In genomic region chr5:143403607-143404415, GRCh38 we compare ENCODE assay signal across 1 cellular context.
TF ChIP-seq lines count a peak whose summit lies in the region.

Gene NR3C1 (minus strand): TSS chr5:143403686. CDS start chr5:143400839, 2,847 bp downstream.

TF ChIP-seq in HepG2, 621 proteins besides CTCF, POLR2A, EP300 and RAD21 (continued from another document and continues in another):
- no peak for TF ChIP-seq ZNF275 (CRISPR knock-in tag; IDR thresholded peaks at IDR 0.05; ENCODE audit: borderline replicate concordance)
- no peak for TF ChIP-seq SMARCE1 (IDR thresholded peaks at IDR 0.05; ENCODE audit: borderline replicate concordance)
- no peak for TF ChIP-seq MZF1 (CRISPR knock-in tag; IDR thresholded peaks at IDR 0.05; ENCODE audit: borderline replicate concordance)
- TF ChIP-seq FIP1L1 (IDR thresholded peaks at IDR 0.05; ENCODE audit: borderline replicate concordance, insufficient read depth, low read depth, low read length), result no peak
- TF ChIP-seq GLI4 (CRISPR knock-in tag; IDR thresholded peaks at IDR 0.05; ENCODE audit: borderline replicate concordance), result no peak
- no peak; the same call in 1 of the 2 replicates for TF ChIP-seq ZFX (CRISPR knock-in tag; IDR thresholded peaks at IDR 0.05; ENCODE audit: low read depth)
- no peak for TF ChIP-seq HNF4G (IDR thresholded peaks at IDR 0.05; ENCODE audit: borderline replicate concordance, low read depth, low read length)
- no peak for TF ChIP-seq HNF4G (CRISPR knock-in tag; IDR thresholded peaks at IDR 0.05; ENCODE audit: borderline replicate concordance, low read depth)
- TF ChIP-seq MIER3 (CRISPR knock-in tag; IDR thresholded peaks at IDR 0.05; ENCODE audit: borderline replicate concordance), result no peak
- no peak for TF ChIP-seq ZNF33B (CRISPR knock-in tag; IDR thresholded peaks at IDR 0.05)
- TF ChIP-seq ZNF138 (CRISPR knock-in tag; IDR thresholded peaks at IDR 0.05; ENCODE audit: low read depth), result no peak
- no peak for TF ChIP-seq TGIF2 (CRISPR knock-in tag; IDR thresholded peaks at IDR 0.05)
- TF ChIP-seq RFX1 (IDR thresholded peaks at IDR 0.05), result no peak
- TF ChIP-seq ZNF652 (CRISPR knock-in tag; IDR thresholded peaks at IDR 0.05; ENCODE audit: borderline replicate concordance, low read depth), result no peak
- TF ChIP-seq MLX (CRISPR knock-in tag; IDR thresholded peaks at IDR 0.05), result no peak
- no peak for TF ChIP-seq ZUFSP (CRISPR knock-in tag; IDR thresholded peaks at IDR 0.05; ENCODE audit: borderline replicate concordance)
- TF ChIP-seq ZNF780A (CRISPR knock-in tag; IDR thresholded peaks at IDR 0.05), result no peak
- no peak for TF ChIP-seq CEBPZ (IDR thresholded peaks at IDR 0.05; ENCODE audit: low read length)
- no peak for TF ChIP-seq ZNF670 (CRISPR knock-in tag; IDR thresholded peaks at IDR 0.05; ENCODE audit: borderline replicate concordance)
- no peak for TF ChIP-seq PPARG (CRISPR knock-in tag; conservative IDR thresholded peaks at IDR 0.05)
- no peak for TF ChIP-seq ZNF30 (CRISPR knock-in tag; IDR thresholded peaks at IDR 0.05)
- TF ChIP-seq HIVEP1 (CRISPR knock-in tag; IDR thresholded peaks at IDR 0.05), result no peak
- no peak for TF ChIP-seq ZNF335 (CRISPR knock-in tag; IDR thresholded peaks at IDR 0.05)
- peak; percentile 22; the same call in 1 of the 2 replicates for TF ChIP-seq RARA (CRISPR knock-in tag; IDR thresholded peaks at IDR 0.05)
- TF ChIP-seq FOXO4 (CRISPR knock-in tag; conservative IDR thresholded peaks at IDR 0.05), result no peak
- no peak for TF ChIP-seq ZNF24 (IDR thresholded peaks at IDR 0.05)
- TF ChIP-seq ATM (IDR thresholded peaks at IDR 0.05; ENCODE audit: borderline replicate concordance), result no peak
- no peak for TF ChIP-seq ZNF350 (CRISPR knock-in tag; IDR thresholded peaks at IDR 0.05; ENCODE audit: borderline replicate concordance, low read depth)
- TF ChIP-seq ZNF343 (CRISPR knock-in tag; IDR thresholded peaks at IDR 0.05), result no peak
- no peak for TF ChIP-seq SIX1 (CRISPR knock-in tag; IDR thresholded peaks at IDR 0.05; ENCODE audit: borderline replicate concordance)
- TF ChIP-seq ARHGAP35 (CRISPR knock-in tag; IDR thresholded peaks at IDR 0.05; ENCODE audit: borderline replicate concordance), result no peak
- TF ChIP-seq HOXD1 (CRISPR knock-in tag; IDR thresholded peaks at IDR 0.05), result no peak
- no peak for TF ChIP-seq ZNF142 (CRISPR knock-in tag; IDR thresholded peaks at IDR 0.05)
- no peak for TF ChIP-seq ZSCAN5A (CRISPR knock-in tag; IDR thresholded peaks at IDR 0.05; ENCODE audit: borderline replicate concordance)
- peak; percentile 20; the same call in 1 of the 2 replicates for TF ChIP-seq SIN3A (IDR thresholded peaks at IDR 0.05; ENCODE audit: borderline replicate concordance, low read depth, low read length)
- no peak for TF ChIP-seq THAP7 (CRISPR knock-in tag; IDR thresholded peaks at IDR 0.05)
- TF ChIP-seq ZNF512B (CRISPR knock-in tag; IDR thresholded peaks at IDR 0.05; ENCODE audit: borderline replicate concordance), result no peak
- no peak for TF ChIP-seq ZIK1 (CRISPR knock-in tag; IDR thresholded peaks at IDR 0.05; ENCODE audit: borderline replicate concordance, low read depth)
- no peak for TF ChIP-seq EHMT2 (IDR thresholded peaks at IDR 0.05; ENCODE audit: borderline replicate concordance, low read depth, low read length)
- no peak for TF ChIP-seq DNMT3B (CRISPR knock-in tag; conservative IDR thresholded peaks at IDR 0.05)
- TF ChIP-seq ZBTB38 (CRISPR knock-in tag; IDR thresholded peaks at IDR 0.05), result 0 out of 2 replicates have a peak, but pooled peaks have one; percentile 5
- no peak for TF ChIP-seq CBX5 (CRISPR knock-in tag; IDR thresholded peaks at IDR 0.05; ENCODE audit: borderline replicate concordance)
- no peak for TF ChIP-seq MBNL3 (CRISPR knock-in tag; conservative IDR thresholded peaks at IDR 0.05)
- TF ChIP-seq ESRRA (CRISPR knock-in tag; IDR thresholded peaks at IDR 0.05; ENCODE audit: low read depth), result no peak
- no peak; the same call in 1 of the 2 replicates for TF ChIP-seq ZNF709 (CRISPR knock-in tag; IDR thresholded peaks at IDR 0.05)
- TF ChIP-seq PHF21A (CRISPR knock-in tag; IDR thresholded peaks at IDR 0.05), result no peak
- no peak for TF ChIP-seq MTA1 (CRISPR knock-in tag; IDR thresholded peaks at IDR 0.05; ENCODE audit: borderline replicate concordance)
- TF ChIP-seq FOXC1 (CRISPR knock-in tag; IDR thresholded peaks at IDR 0.05; ENCODE audit: borderline replicate concordance), result no peak
- no peak for TF ChIP-seq SMYD3 (CRISPR knock-in tag; IDR thresholded peaks at IDR 0.05)
